15 cellular contexts compared by ENCODE assay signal in the genomic region with DNA sequence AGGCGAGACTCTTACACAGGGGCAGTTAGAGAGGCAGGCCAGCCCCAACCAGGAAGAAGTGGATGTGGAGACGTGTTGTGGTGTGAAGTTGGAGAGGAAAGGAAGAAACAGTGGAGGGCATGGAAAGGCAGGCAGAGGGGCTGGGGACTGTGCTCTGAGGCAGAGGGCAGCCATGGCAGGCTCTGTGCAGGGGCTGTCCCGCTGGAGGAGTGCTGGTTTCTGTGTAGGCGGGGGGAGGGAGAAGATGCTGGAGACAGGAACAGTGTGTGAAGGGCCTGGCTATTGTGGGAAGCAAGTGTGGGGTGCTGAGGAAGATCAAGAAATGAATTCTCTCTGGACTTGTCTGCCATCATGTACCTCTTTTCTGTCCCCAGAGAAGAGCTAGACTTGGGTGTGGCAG. TPM values are rescaled to one million over a fixed set of nuclear protein-coding genes. Genes with fewer than 3 reads are reported as not detected.
A peak's percentile ranks its signal among the peaks of the same experiment; 100 is the strongest.
DNase-seq lines count a peak whose midpoint lies in the region; ATAC-seq and TF ChIP-seq lines count a peak whose summit lies in the region.
"Had no signal": no experiment of that assay in that cellular context is flagged by ENCODE, and none has a peak within 500 bp of the region (broad histone marks: within the 10 kb centered on the region; RNA-seq: fewer than 3 reads in every experiment).

No MANE protein-coding gene starts in this region.

- no peaks in the 10 kb centered on the region for H3K27me3 ChIP-seq in breast epithelium
- H3K27me3 ChIP-seq in smooth muscle cell (ENCODE audit: low read depth): no peaks in the 10 kb centered on the region
- H3K27me3 ChIP-seq in right cardiac atrium (ENCODE audit: control insufficient read depth, insufficient read depth): no peaks in the 10 kb centered on the region
- H3K27me3 ChIP-seq: cardiac muscle cell, left lung had no signal

- H3K4me1 Mint-ChIP-seq in MCF 10A (ENCODE audit: insufficient read depth, unreplicated experiment) (peaks cover 16% of the 10 kb centered on the region), immature natural killer cell (peaks cover 18 to 22% of the 10 kb centered on the region in 2 donors)
- H3K4me1 Mint-ChIP-seq in activated CD8-positive, alpha-beta T cell treated with anti-CD3 and anti-CD28 coated beads, Interleukin-2, amount 10 ng/mL, durations not matched to agents 7 days and 5 days (ENCODE audit: low read depth): peaks cover 26% of the 10 kb centered on the region

- H3K27ac ChIP-seq in breast epithelium (no peak overlapping the region), temporal lobe (ENCODE audit: low read depth, low read length) (peak overlapping the region; percentile 91), smooth muscle cell (ENCODE audit: low read depth) (no peak overlapping the region), right cardiac atrium (ENCODE audit: low read length) (no peak overlapping the region)
- H3K27ac ChIP-seq: cardiac muscle cell, left lung, prostate gland had no signal

- H3K36me3 ChIP-seq in breast epithelium (no peaks in the 10 kb centered on the region), smooth muscle cell (ENCODE audit: low read depth) (no peaks in the 10 kb centered on the region)
- H3K36me3 ChIP-seq: cardiac muscle cell, prostate gland had no signal

- TF ChIP-seq POLR2A in breast epithelium (IDR thresholded peaks at IDR 0.05): no peak

- CTCF ChIA-PET in MCF 10A (lab: Yijun Ruan, JAX): interaction anchor here (2.4 kb wide), 1 partner anchor 21 kb away, joined by 13 read pairs; the partner anchor contains the start of gene SNAPC5
- CTCF ChIA-PET in activated CD8-positive, alpha-beta T cell treated with anti-CD3 and anti-CD28 coated beads, Interleukin-2, amount 10 ng/mL, durations not matched to agents 7 days and 5 days (lab: Charles Lee): interaction anchor here (3.1 kb wide), 1 partner anchor 22 kb away, joined by 24 read pairs; the partner anchor contains the start of gene SNAPC5

- no peaks in the 10 kb centered on the region for H3K4me1 ChIP-seq in breast epithelium
- peaks cover 6% of the 10 kb centered on the region for H3K4me1 ChIP-seq in smooth muscle cell (ENCODE audit: low read depth)
- no peaks in the 10 kb centered on the region for H3K4me1 ChIP-seq in right cardiac atrium (ENCODE audit: control insufficient read depth, insufficient read depth, low read length)
- H3K4me1 ChIP-seq: prostate gland had no signal

- H3K27me3 Mint-ChIP-seq in MCF 10A (ENCODE audit: insufficient read depth, unreplicated experiment): no peaks in the 10 kb centered on the region
- no peaks in the 10 kb centered on the region for H3K27me3 Mint-ChIP-seq in activated CD8-positive, alpha-beta T cell treated with anti-CD3 and anti-CD28 coated beads, Interleukin-2, amount 10 ng/mL, durations not matched to agents 7 days and 5 days (ENCODE audit: low read depth)
- H3K27me3 Mint-ChIP-seq in immature natural killer cell (ENCODE audit: low read depth in 3 of 3): peaks cover 0 to 8% (median 2%) of the 10 kb centered on the region in 3 donors

- H3K4me3 ChIP-seq in breast epithelium (no peak overlapping the region), smooth muscle cell (no peak overlapping the region), right cardiac atrium (ENCODE audit: low read length) (no peak overlapping the region)
- H3K4me3 ChIP-seq: cardiac muscle cell, left lung, prostate gland had no signal

- no peaks in the 10 kb centered on the region for H3K9me3 ChIP-seq in breast epithelium
- H3K9me3 ChIP-seq in smooth muscle cell (replicated peaks; ENCODE audit: low read depth): no peaks in the 10 kb centered on the region
- H3K9me3 ChIP-seq in right cardiac atrium (ENCODE audit: control insufficient read depth, low read length): no peaks in the 10 kb centered on the region
- H3K9me3 ChIP-seq: left lung, prostate gland had no signal

- 87% methylated on average over 4 of the region's 4 CpGs for WGBS in smooth muscle cell (ENCODE audit: low lambda C conversion rate)
- WGBS in right cardiac atrium: 83% methylated on average over 4 of the region's 4 CpGs

- no peaks in the 10 kb centered on the region for H3K79me2 ChIP-seq in smooth muscle cell (ENCODE audit: low read depth)

- intact Hi-C loops in MCF 10A (cut with micrococcal nuclease) (no loop called here), breast epithelium (cut with DNase I; ENCODE audit: low total_unique reads) (no loop called here), right cardiac atrium (cut with DNase I) (loop anchor here in 1 of 4 donors (10.0 kb wide), 1 partner anchor 72 kb away; no protein-coding TSS in a partner anchor)

- POLR2A ChIA-PET in MCF 10A (lab: Yijun Ruan, JAX): no interaction called here
- POLR2A ChIA-PET in activated CD8-positive, alpha-beta T cell treated with anti-CD3 and anti-CD28 coated beads, Interleukin-2, amount 10 ng/mL, durations not matched to agents 7 days and 5 days (lab: Charles Lee): interaction anchor here (0.6 kb wide), 1 partner anchor 15 kb away, joined by 3 read pairs; no protein-coding TSS in a partner anchor

- H4K20me1 ChIP-seq in smooth muscle cell (ENCODE audit: low read depth): peaks cover 77% of the 10 kb centered on the region

- BruUV-seq in MCF 10A (replicated peaks; lab: Mats Ljungman, UMichigan): no TSS peak

- no peak overlapping the region for H3K4me3 Mint-ChIP-seq in MCF 10A (ENCODE audit: unreplicated experiment)
- no peak overlapping the region for H3K4me3 Mint-ChIP-seq in activated CD8-positive, alpha-beta T cell treated with anti-CD3 and anti-CD28 coated beads, Interleukin-2, amount 10 ng/mL, durations not matched to agents 7 days and 5 days
- no peak overlapping the region for H3K4me3 Mint-ChIP-seq in immature natural killer cell

- no peak overlapping the region for H3K9ac ChIP-seq in smooth muscle cell (ENCODE audit: low read depth)

- peaks cover 19% of the 10 kb centered on the region for H3K36me3 Mint-ChIP-seq in MCF 10A (ENCODE audit: insufficient read depth, unreplicated experiment)
- peaks cover 32% of the 10 kb centered on the region for H3K36me3 Mint-ChIP-seq in activated CD8-positive, alpha-beta T cell treated with anti-CD3 and anti-CD28 coated beads, Interleukin-2, amount 10 ng/mL, durations not matched to agents 7 days and 5 days (ENCODE audit: low read depth)
- H3K36me3 Mint-ChIP-seq in immature natural killer cell: no peaks in the 10 kb centered on the region

- in situ Hi-C loops in GM13976 (cut with MboI; ENCODE audit: low sequenced_read_pairs, unreplicated experiment): no loop called here

- TF ChIP-seq CTCF in MCF 10A (IDR thresholded peaks at IDR 0.05; ENCODE audit: unreplicated experiment): no peak
- no peak for TF ChIP-seq CTCF in breast epithelium (IDR thresholded peaks at IDR 0.05)
- no peak for TF ChIP-seq CTCF in smooth muscle cell (IDR thresholded peaks at IDR 0.05; ENCODE audit: borderline replicate concordance, insufficient read depth, poor library complexity, severe bottlenecking)
- no peak for TF ChIP-seq CTCF in GM13976 (IDR thresholded peaks at IDR 0.05; ENCODE audit: borderline replicate concordance, control extremely low read depth, extremely low read depth, insufficient read depth, missing control alignments)

- H3K9me3 Mint-ChIP-seq in MCF 10A (ENCODE audit: unreplicated experiment): no peaks in the 10 kb centered on the region
- H3K9me3 Mint-ChIP-seq in activated CD8-positive, alpha-beta T cell treated with anti-CD3 and anti-CD28 coated beads, Interleukin-2, amount 10 ng/mL, durations not matched to agents 7 days and 5 days (ENCODE audit: insufficient read depth): no peaks in the 10 kb centered on the region
- H3K9me3 Mint-ChIP-seq in immature natural killer cell: peaks cover 0 to 1% (median 0%) of the 10 kb centered on the region in 6 donors

- no peak overlapping the region for H3K4me2 ChIP-seq in smooth muscle cell

- peaks cover 3% of the 10 kb centered on the region for H3F3A ChIP-seq in smooth muscle cell (ENCODE audit: low read depth)

- no peak overlapping the region for H2AFZ ChIP-seq in smooth muscle cell (ENCODE audit: low read depth)

- DNase-seq in MCF 10A (ENCODE audit: unreplicated experiment): no peak
- DNase-seq in breast epithelium (ENCODE audit: low spot score in 2 of 2): no peak
- DNase-seq in activated CD8-positive, alpha-beta T cell treated with anti-CD3 and anti-CD28 coated beads, Interleukin-2, amount 10 ng/mL, durations not matched to agents 7 days and 5 days: no peak
- DNase-seq in immature natural killer cell: no peak
- no peak for DNase-seq in smooth muscle cell (lab: John Stamatoyannopoulos, UW; ENCODE audit: unreplicated experiment)
- DNase-seq in GM13976 (ENCODE audit: low spot score): no peak
- DNase-seq in right cardiac atrium: no peak
- DNase-seq: left lung; NCI-H1105 treated with DMSO at 0.1 percent for 48 hours; Right ventricle myocardium superior; stimulated activated CD4-positive, alpha-beta T cell treated with anti-CD3 and anti-CD28 coated beads, Interleukin-12 subunit alpha, Interleukin-12 subunit beta, amount 100 ng/mL, for 4 hours; T1000 had no signal

- H3K27ac Mint-ChIP-seq in MCF 10A (ENCODE audit: low read depth, unreplicated experiment) (peak overlapping the region; percentile 28), immature natural killer cell (peak overlapping the region; percentile 8 to 81 (median 48))
- peak overlapping the region; percentile 56 for H3K27ac Mint-ChIP-seq in activated CD8-positive, alpha-beta T cell treated with anti-CD3 and anti-CD28 coated beads, Interleukin-2, amount 10 ng/mL, durations not matched to agents 7 days and 5 days

- ATAC-seq in activated CD8-positive, alpha-beta T cell treated with anti-CD3 and anti-CD28 coated beads, Interleukin-2, amount 10 ng/mL, durations not matched to agents 7 days and 5 days: no peak
- no peak for ATAC-seq in right cardiac atrium
- ATAC-seq: left lung had no signal

RNA-seq across cellular contexts. Expression of gene SNAPC5, which starts 21.0 kb away (rescaled TPM):
- total RNA-seq in MCF 10A (2022) (22.9 and 24.6 TPM in 2 replicates), breast epithelium (10 to 100 TPM; 26.9 to 35.1 (median 31.5) TPM), temporal lobe (11.8 TPM), smooth muscle cell (12.9 and 19.1 TPM in 2 replicates), right cardiac atrium (10 to 100 TPM; 33.9 to 45.5 (median 38.9) TPM)
- total RNA-seq in activated CD8-positive, alpha-beta T cell treated with anti-CD3 and anti-CD28 coated beads, Interleukin-2, amount 10 ng/mL, durations not matched to agents 7 days and 5 days: 10 to 100 TPM; 25.0 to 25.7 TPM
- polyA plus RNA-seq in immature natural killer cell (10 to 100 TPM; 48.9 to 88.4 (median 49.8) TPM), smooth muscle cell (27.0 TPM in 2 replicates), right cardiac atrium (60.8 TPM)

RNA-seq across cellular contexts. Expression of gene RPL4, which starts 28.1 kb away (rescaled TPM):
- total RNA-seq in MCF 10A (2022): 5,336 and 5,631 TPM in 2 replicates
- 1,000 to 10,000 TPM; 3,770 to 3,861 (median 3,828) TPM for total RNA-seq in breast epithelium
- 1,000 to 10,000 TPM; 2,498 to 2,528 TPM for total RNA-seq in activated CD8-positive, alpha-beta T cell treated with anti-CD3 and anti-CD28 coated beads, Interleukin-2, amount 10 ng/mL, durations not matched to agents 7 days and 5 days
- polyA plus RNA-seq in immature natural killer cell: 100 to 1,000 TPM; 391 to 659 (median 556) TPM
- 1,813 TPM for total RNA-seq in temporal lobe
- 3,841 and 4,095 TPM in 2 replicates for total RNA-seq in smooth muscle cell
- 732 and 782 TPM in 2 replicates for polyA plus RNA-seq in smooth muscle cell
- total RNA-seq in right cardiac atrium: 1,000 to 10,000 TPM; 1,385 to 1,717 (median 1,488) TPM
- 1,323 TPM for polyA plus RNA-seq in right cardiac atrium

RNA-seq across cellular contexts. Expression of gene ZWILCH, which starts 28.6 kb away (rescaled TPM):
- total RNA-seq in MCF 10A (2022): 20.8 and 27.4 TPM in 2 replicates
- total RNA-seq in breast epithelium: 1 to 10 TPM; 4.0 to 8.2 (median 7.6) TPM
- 10 to 100 TPM; 37.2 to 44.8 TPM for total RNA-seq in activated CD8-positive, alpha-beta T cell treated with anti-CD3 and anti-CD28 coated beads, Interleukin-2, amount 10 ng/mL, durations not matched to agents 7 days and 5 days
- 10 to 100 TPM in 2 of 3 donors, 1 to 10 TPM in 1; 9.2 to 16.6 (median 12.5) TPM for polyA plus RNA-seq in immature natural killer cell
- total RNA-seq in temporal lobe: 31.2 TPM
- total RNA-seq in smooth muscle cell: 17.9 and 22.5 TPM in 2 replicates
- polyA plus RNA-seq in smooth muscle cell: 17.7 and 22.5 TPM in 2 replicates
- 1 to 10 TPM; 2.2 to 3.7 (median 2.7) TPM for total RNA-seq in right cardiac atrium
- polyA plus RNA-seq in right cardiac atrium: 0.95 TPM
